ENCODE assay signal across 25 cellular contexts in the genomic region with DNA sequence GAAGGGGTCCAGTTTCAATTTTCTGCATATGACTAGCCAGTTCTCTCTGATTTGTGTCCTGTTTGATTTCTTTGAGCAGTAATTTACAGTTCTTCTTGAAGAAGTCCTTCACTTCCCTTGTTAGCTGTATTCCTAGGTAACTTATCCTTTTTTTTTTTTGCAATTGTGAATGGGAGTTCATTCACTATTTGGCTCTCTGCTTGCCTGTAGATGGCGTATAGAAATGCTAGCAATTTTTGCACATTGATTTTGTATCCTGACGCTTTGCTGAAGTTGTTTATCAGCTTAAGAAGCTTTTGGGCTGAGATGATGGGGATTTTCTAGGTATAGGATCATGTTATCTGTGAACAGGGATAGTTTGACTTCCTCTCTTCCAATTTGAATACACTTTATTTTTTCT.
DNase-seq lines count a peak whose midpoint lies in the region; ATAC-seq and TF ChIP-seq lines count a peak whose summit lies in the region.
"Had no signal": no experiment of that assay in that cellular context is flagged by ENCODE, and none has a peak within 500 bp of the region (broad histone marks: within the 10 kb centered on the region; RNA-seq: fewer than 3 reads in every experiment).

No MANE protein-coding gene starts in this region.

- TF ChIP-seq CTCF in A673 (conservative IDR thresholded peaks at IDR 0.05; ENCODE audit: low read depth, low read length), result peak; percentile 19; the same call in 1 of the 2 replicates
- peak; percentile 33 for TF ChIP-seq CTCF in fibroblast of pulmonary artery (IDR thresholded peaks at IDR 0.05; ENCODE audit: low read length, missing control alignments)
- no peak for TF ChIP-seq CTCF in MCF 10A (IDR thresholded peaks at IDR 0.05; ENCODE audit: unreplicated experiment)
- TF ChIP-seq CTCF in activated CD8-positive, alpha-beta T cell treated with anti-CD3 and anti-CD28 coated beads for 36 hours (IDR thresholded peaks at IDR 0.05), result no peak

- H3K27ac ChIP-seq in A673 (ENCODE audit: low read depth, low read length, poor library complexity, severe bottlenecking) (no peak overlapping the region), caudate nucleus (ENCODE audit: low read depth, low read length) (no peak overlapping the region)
- H3K27ac ChIP-seq: A549, epithelial cell of prostate, HL-60, pancreas, right lobe of liver, upper lobe of left lung had no signal

- peaks cover 41% of the 10 kb centered on the region for H3K27me3 Mint-ChIP-seq in MCF 10A (ENCODE audit: insufficient read depth, unreplicated experiment)
- H3K27me3 Mint-ChIP-seq in activated CD8-positive, alpha-beta T cell treated with anti-CD3 and anti-CD28 coated beads for 36 hours, result no peaks in the 10 kb centered on the region

- no peaks in the 10 kb centered on the region for H3K4me1 Mint-ChIP-seq in MCF 10A (ENCODE audit: insufficient read depth, unreplicated experiment)
- peaks cover 23% of the 10 kb centered on the region for H3K4me1 Mint-ChIP-seq in activated CD8-positive, alpha-beta T cell treated with anti-CD3 and anti-CD28 coated beads for 36 hours (ENCODE audit: low read depth)
- H3K4me1 Mint-ChIP-seq: activated CD4-positive, alpha-beta memory T cell treated with anti-CD3 and anti-CD28 coated beads, Interleukin-2, amount 10 ng/mL, durations not matched to agents 7 days and 5 days; CD4-positive, CD25-positive, alpha-beta regulatory T cell had no signal

- POLR2A ChIA-PET in A673 (lab: Charles Lee; ENCODE audit: low non-redundant PET), result no interaction called here
- POLR2A ChIA-PET in MCF 10A (lab: Yijun Ruan, JAX), result no interaction called here
- POLR2A ChIA-PET in activated CD8-positive, alpha-beta T cell treated with anti-CD3 and anti-CD28 coated beads for 36 hours (lab: Charles Lee), result no interaction called here

- no peak overlapping the region for H3K27ac Mint-ChIP-seq in MCF 10A (ENCODE audit: low read depth, unreplicated experiment)
- H3K27ac Mint-ChIP-seq in activated CD8-positive, alpha-beta T cell treated with anti-CD3 and anti-CD28 coated beads for 36 hours, result no peak overlapping the region
- H3K27ac Mint-ChIP-seq: activated CD4-positive, alpha-beta memory T cell treated with anti-CD3 and anti-CD28 coated beads, Interleukin-2, amount 10 ng/mL, durations not matched to agents 7 days and 5 days; activated T-cell treated with anti-CD3 and anti-CD28 coated beads, Interleukin-2, amount 50 U/mL, for 24 hours; CD4-positive, CD25-positive, alpha-beta regulatory T cell; naive thymus-derived CD4-positive, alpha-beta T cell had no signal

- H3K36me3 Mint-ChIP-seq in MCF 10A (ENCODE audit: insufficient read depth, unreplicated experiment), result no peaks in the 10 kb centered on the region
- no peaks in the 10 kb centered on the region for H3K36me3 Mint-ChIP-seq in activated CD8-positive, alpha-beta T cell treated with anti-CD3 and anti-CD28 coated beads for 36 hours (ENCODE audit: low read depth)
- H3K36me3 Mint-ChIP-seq: CD4-positive, CD25-positive, alpha-beta regulatory T cell had no signal

- no peak overlapping the region for H3K4me3 Mint-ChIP-seq in MCF 10A (ENCODE audit: unreplicated experiment)
- H3K4me3 Mint-ChIP-seq in activated CD8-positive, alpha-beta T cell treated with anti-CD3 and anti-CD28 coated beads for 36 hours, result no peak overlapping the region
- H3K4me3 Mint-ChIP-seq: activated CD4-positive, alpha-beta memory T cell treated with anti-CD3 and anti-CD28 coated beads, Interleukin-2, amount 10 ng/mL, durations not matched to agents 7 days and 5 days; activated T-cell treated with anti-CD3 and anti-CD28 coated beads, Interleukin-2, amount 50 U/mL, for 24 hours; CD4-positive, CD25-positive, alpha-beta regulatory T cell; naive thymus-derived CD4-positive, alpha-beta T cell had no signal

- H3K27me3 ChIP-seq in A673 (replicated peaks; ENCODE audit: insufficient read depth, low read depth, low read length, poor library complexity) (peaks cover 17% of the 10 kb centered on the region), adipocyte (replicated peaks; ENCODE audit: control insufficient read depth, insufficient read depth, low read length) (peaks cover 34% of the 10 kb centered on the region)
- H3K27me3 ChIP-seq: pancreas, right lobe of liver, upper lobe of left lung had no signal

- intact Hi-C loops in A673 (cut with micrococcal nuclease; ENCODE audit: unreplicated experiment) (no loop called here), MCF 10A (cut with micrococcal nuclease) (no loop called here)
- intact Hi-C loops in activated CD8-positive, alpha-beta T cell treated with anti-CD3 and anti-CD28 coated beads for 36 hours (cut with micrococcal nuclease), result no loop called here

- no peak for DNase-seq in A673 (ENCODE audit: low spot score)
- DNase-seq in ELR (ENCODE audit: low read depth), result peak; percentile 12
- peak; percentile 31 for DNase-seq in adipocyte (ENCODE audit: low read depth)
- peak; percentile 16 for DNase-seq in fibroblast of pulmonary artery (ENCODE audit: low read depth)
- DNase-seq in MCF 10A (ENCODE audit: unreplicated experiment), result no peak
- no peak for DNase-seq in caudate nucleus (lab: John Stamatoyannopoulos, UW)
- no peak for DNase-seq in activated CD8-positive, alpha-beta T cell treated with anti-CD3 and anti-CD28 coated beads for 36 hours
- DNase-seq: activated CD4-positive, alpha-beta memory T cell treated with anti-CD3 and anti-CD28 coated beads, Interleukin-2, amount 10 ng/mL, durations not matched to agents 7 days and 5 days; activated naive CD4-positive, alpha-beta T cell; activated T-cell treated with anti-CD3 and anti-CD28 coated beads, Interleukin-2, amount 50 U/mL, for 24 hours; CD4-positive, CD25-positive, alpha-beta regulatory T cell; DMS 273 treated with DMSO at 0.1 percent for 48 hours; head of caudate nucleus; left colon; naive thymus-derived CD4-positive, alpha-beta T cell; NCI-H1417 treated with DMSO at 0.1 percent for 48 hours; NK-92 treated with Interleukin-12 subunit alpha and Interleukin-12 subunit beta, amount 100 ng/mL, for 24 hours; pancreas; right lobe of liver; RPMI8226; upper lobe of left lung had no signal

- H3K4me1 ChIP-seq in A673 (ENCODE audit: insufficient read depth, low read length, poor library complexity, severe bottlenecking) (no peaks in the 10 kb centered on the region), adipocyte (ENCODE audit: control insufficient read depth, insufficient read depth, low read length) (no peaks in the 10 kb centered on the region)
- H3K4me1 ChIP-seq: A549, pancreas, right lobe of liver, upper lobe of left lung had no signal

- no TSS peak for BruUV-seq in A673 (replicated peaks; lab: Mats Ljungman, UMichigan)
- BruUV-seq in MCF 10A (replicated peaks; lab: Mats Ljungman, UMichigan), result no TSS peak

- H3K9me3 Mint-ChIP-seq in MCF 10A (ENCODE audit: unreplicated experiment), result peaks cover 6% of the 10 kb centered on the region
- H3K9me3 Mint-ChIP-seq in activated CD8-positive, alpha-beta T cell treated with anti-CD3 and anti-CD28 coated beads for 36 hours, result peaks cover 4% of the 10 kb centered on the region
- H3K9me3 Mint-ChIP-seq: activated CD4-positive, alpha-beta memory T cell treated with anti-CD3 and anti-CD28 coated beads, Interleukin-2, amount 10 ng/mL, durations not matched to agents 7 days and 5 days; activated T-cell treated with anti-CD3 and anti-CD28 coated beads, Interleukin-2, amount 50 U/mL, for 24 hours had no signal

- CTCF ChIA-PET in A673 (lab: Charles Lee), result no interaction called here
- CTCF ChIA-PET in MCF 10A (lab: Yijun Ruan, JAX), result interaction anchor here (0.7 to 1.7 kb wide), 4 partner anchors 11 to 151 kb away, joined by 3 to 5 read pairs (median 4); no protein-coding TSS in a partner anchor
- CTCF ChIA-PET in activated CD8-positive, alpha-beta T cell treated with anti-CD3 and anti-CD28 coated beads for 36 hours (lab: Charles Lee), result interaction anchor here (1.1 to 2.2 kb wide), 3 partner anchors 14 to 126 kb away, joined by 3 to 8 read pairs (median 3); no protein-coding TSS in a partner anchor

- no peak for ATAC-seq in activated CD8-positive, alpha-beta T cell treated with anti-CD3 and anti-CD28 coated beads for 36 hours
- ATAC-seq in GM18519 (IDR thresholded peaks at IDR 0.05; ENCODE audit: low FRiP score, unreplicated experiment), result no peak
- ATAC-seq: A549; left colon; naive thymus-derived CD4-positive, alpha-beta T cell; pancreas; right lobe of liver had no signal

- H3K9me3 ChIP-seq in A673 (ENCODE audit: low read depth, low read length, poor library complexity, severe bottlenecking), result no peaks in the 10 kb centered on the region
- no peaks in the 10 kb centered on the region for H3K9me3 ChIP-seq in adipocyte (ENCODE audit: control insufficient read depth, low read length)
- H3K9me3 ChIP-seq: pancreas, right lobe of liver, upper lobe of left lung had no signal

- H3K4me3 ChIP-seq in A673 (ENCODE audit: low read depth, low read length, poor library complexity, severe bottlenecking) (no peak overlapping the region), adipocyte (ENCODE audit: low read length) (no peak overlapping the region), fibroblast of pulmonary artery (replicated peaks; ENCODE audit: low read depth, low read length) (no peak overlapping the region)
- H3K4me3 ChIP-seq: A549, pancreas, right lobe of liver, upper lobe of left lung had no signal

- H3K9ac ChIP-seq in adipocyte (ENCODE audit: low read length), result no peak overlapping the region

- no peaks in the 10 kb centered on the region for H3K36me3 ChIP-seq in A673 (ENCODE audit: insufficient read depth, low read length, poor library complexity, severe bottlenecking)
- no peaks in the 10 kb centered on the region for H3K36me3 ChIP-seq in adipocyte (ENCODE audit: control insufficient read depth, insufficient read depth, low read length, severe bottlenecking)
- H3K36me3 ChIP-seq: pancreas, right lobe of liver, upper lobe of left lung had no signal

Comparison
In these comparisons a context has a peak if more than half of its experiments do, and no peak if none do; other contexts are left out.
1. DNase-seq: peak in ELR (single experiment), adipocyte (single experiment) and fibroblast of pulmonary artery (single experiment); none in A673 (single experiment), MCF 10A (single experiment), caudate nucleus (0 of 61) and activated CD8-positive, alpha-beta T cell treated with anti-CD3 and anti-CD28 coated beads for 36 hours (single experiment).
2. CTCF ChIP-seq: peak in A673 (single experiment) and fibroblast of pulmonary artery (single experiment); none in MCF 10A (single experiment) and activated CD8-positive, alpha-beta T cell treated with anti-CD3 and anti-CD28 coated beads for 36 hours (single experiment).